ENCODE assay signal across 12 cellular contexts in genomic region chr3:156483002-156483401, GRCh38.
A peak's percentile ranks its signal among the peaks of the same experiment; 100 is the strongest.
DNase-seq lines count a peak whose midpoint lies in the region; ATAC-seq and TF ChIP-seq lines count a peak whose summit lies in the region.
"Had no signal": no experiment of that assay in that cellular context is flagged by ENCODE, and none has a peak within 500 bp of the region (broad histone marks: within the 10 kb centered on the region; RNA-seq: fewer than 3 reads in every experiment).

No MANE protein-coding gene starts in this region.

- H3F3A ChIP-seq in MM.1S (ENCODE audit: insufficient read depth, low read length), result peaks cover 30% of the 10 kb centered on the region

- H3K27me3 Mint-ChIP-seq in activated CD8-positive, alpha-beta T cell treated with anti-CD3 and anti-CD28 coated beads, Interleukin-2, amount 10 ng/mL, durations not matched to agents 7 days and 5 days (ENCODE audit: low read depth), result peaks cover 8% of the 10 kb centered on the region
- no peaks in the 10 kb centered on the region for H3K27me3 Mint-ChIP-seq in activated CD8-positive, alpha-beta T cell treated with anti-CD3 and anti-CD28 coated beads for 36 hours

- no peaks in the 10 kb centered on the region for H4K20me1 ChIP-seq in MM.1S (ENCODE audit: insufficient read depth, low read length)

- no peak overlapping the region for H2AFZ ChIP-seq in MM.1S (ENCODE audit: low read length)

- CTCF ChIA-PET in activated CD8-positive, alpha-beta T cell treated with anti-CD3 and anti-CD28 coated beads, Interleukin-2, amount 10 ng/mL, durations not matched to agents 7 days and 5 days (lab: Charles Lee), result interaction anchor here (0.7 to 10.0 kb wide), 9 partner anchors 8 to 648 kb away, joined by 3 to 99 read pairs (median 5); no protein-coding TSS in a partner anchor
- CTCF ChIA-PET in activated CD8-positive, alpha-beta T cell treated with anti-CD3 and anti-CD28 coated beads for 36 hours (lab: Charles Lee), result interaction anchor here (0.9 to 3.9 kb wide), 6 partner anchors 9 to 332 kb away, joined by 3 to 24 read pairs (median 5); no protein-coding TSS in a partner anchor

- H3K4me1 ChIP-seq in MM.1S (ENCODE audit: low read length) (peaks cover 40% of the 10 kb centered on the region), esophagus muscularis mucosa (peaks cover 4 to 35% (median 31%) of the 10 kb centered on the region in 4 donors), thyroid gland (peaks cover 28 to 37% of the 10 kb centered on the region in 2 donors)

- H3K4me1 Mint-ChIP-seq in activated CD8-positive, alpha-beta T cell treated with anti-CD3 and anti-CD28 coated beads, Interleukin-2, amount 10 ng/mL, durations not matched to agents 7 days and 5 days (ENCODE audit: low read depth), result peaks cover 37% of the 10 kb centered on the region
- H3K4me1 Mint-ChIP-seq in activated CD8-positive, alpha-beta T cell treated with anti-CD3 and anti-CD28 coated beads for 36 hours (ENCODE audit: low read depth), result peaks cover 42% of the 10 kb centered on the region

- H3K36me3 ChIP-seq in MM.1S (replicated peaks; ENCODE audit: insufficient read depth, low read length) (no peaks in the 10 kb centered on the region), esophagus muscularis mucosa (no peaks in the 10 kb centered on the region), thyroid gland (no peaks in the 10 kb centered on the region)

- no peak for TF ChIP-seq POLR2A in esophagus muscularis mucosa (IDR thresholded peaks at IDR 0.05; ENCODE audit: low read depth)
- TF ChIP-seq POLR2A in thyroid gland (IDR thresholded peaks at IDR 0.05), result no peak

- 91% methylated on average over 3 of the region's 3 CpGs for WGBS in esophagus muscularis mucosa
- 90 to 99% methylated on average over 3 of the region's 3 CpGs for WGBS in thyroid gland, 2 donors

- no peak for DNase-seq in activated CD8-positive, alpha-beta T cell treated with anti-CD3 and anti-CD28 coated beads, Interleukin-2, amount 10 ng/mL, durations not matched to agents 7 days and 5 days
- no peak for DNase-seq in activated CD8-positive, alpha-beta T cell treated with anti-CD3 and anti-CD28 coated beads for 36 hours
- no peak for DNase-seq in MM.1S
- DNase-seq in esophagus muscularis mucosa (ENCODE audit: extremely low spot score), result no peak
- DNase-seq in thyroid gland, result no peak
- DNase-seq: activated CD4-positive, alpha-beta T cell treated with anti-CD3 and anti-CD28 coated beads for 1 hour; SHP77 treated with DMSO at 0.1 percent for 48 hours had no signal

- no peak for TF ChIP-seq CTCF in activated CD8-positive, alpha-beta T cell treated with anti-CD3 and anti-CD28 coated beads for 36 hours (IDR thresholded peaks at IDR 0.05)
- TF ChIP-seq CTCF in MM.1S (IDR thresholded peaks at IDR 0.05; ENCODE audit: low read length) (no peak), esophagus muscularis mucosa (IDR thresholded peaks at IDR 0.05) (no peak), thyroid gland (IDR thresholded peaks at IDR 0.05) (no peak)

- H3K4me3 ChIP-seq in MM.1S (ENCODE audit: low read length), result no peak overlapping the region
- no peak overlapping the region for H3K4me3 ChIP-seq in esophagus muscularis mucosa
- H3K4me3 ChIP-seq in thyroid gland (replicated peaks in 1 of 3), result no peak overlapping the region
- H3K4me3 ChIP-seq: mucosa of descending colon had no signal

- no peak for ATAC-seq in activated CD8-positive, alpha-beta T cell treated with anti-CD3 and anti-CD28 coated beads, Interleukin-2, amount 10 ng/mL, durations not matched to agents 7 days and 5 days
- no peak for ATAC-seq in activated CD8-positive, alpha-beta T cell treated with anti-CD3 and anti-CD28 coated beads for 36 hours
- no peak for ATAC-seq in activated CD4-positive, CD25-positive, alpha-beta regulatory T cell treated with anti-CD3 and anti-CD28 coated beads, Interleukin-2, amount 50 U/mL, for 24 hours
- ATAC-seq in GM18858 (IDR thresholded peaks at IDR 0.05; ENCODE audit: unreplicated experiment), result no peak
- no peak for ATAC-seq in HG03432 (IDR thresholded peaks at IDR 0.05; ENCODE audit: unreplicated experiment)

- no peaks in the 10 kb centered on the region for H3K79me2 ChIP-seq in MM.1S (ENCODE audit: low read length)

- no peaks in the 10 kb centered on the region for H3K9me3 ChIP-seq in MM.1S (replicated peaks; ENCODE audit: insufficient read depth, low read length)
- no peaks in the 10 kb centered on the region for H3K9me3 ChIP-seq in esophagus muscularis mucosa
- no peaks in the 10 kb centered on the region for H3K9me3 ChIP-seq in thyroid gland
- H3K9me3 ChIP-seq: mucosa of descending colon had no signal

- H3K9ac ChIP-seq in MM.1S (ENCODE audit: low read length), result no peak overlapping the region

- no peak for TF ChIP-seq EP300 in esophagus muscularis mucosa (IDR thresholded peaks at IDR 0.05)

- H3K27ac ChIP-seq in MM.1S (ENCODE audit: low read length) (peak overlapping the region; percentile 86; the same call in 1 of the 2 replicates), esophagus muscularis mucosa (replicated peaks in 1 of 4) (peak overlapping the region in 3 of 4 donors; percentile 58 to 63 (median 63)), thyroid gland (peak overlapping the region in 2 of 3 donors; percentile 67 to 77)

- H3K27me3 ChIP-seq in MM.1S (replicated peaks; ENCODE audit: insufficient read depth, low read length) (no peaks in the 10 kb centered on the region), esophagus muscularis mucosa (no peaks in the 10 kb centered on the region), thyroid gland (no peaks in the 10 kb centered on the region)

- no peaks in the 10 kb centered on the region for H3K36me3 Mint-ChIP-seq in activated CD8-positive, alpha-beta T cell treated with anti-CD3 and anti-CD28 coated beads, Interleukin-2, amount 10 ng/mL, durations not matched to agents 7 days and 5 days (ENCODE audit: low read depth)
- H3K36me3 Mint-ChIP-seq in activated CD8-positive, alpha-beta T cell treated with anti-CD3 and anti-CD28 coated beads for 36 hours (ENCODE audit: low read depth), result no peaks in the 10 kb centered on the region

- POLR2A ChIA-PET in activated CD8-positive, alpha-beta T cell treated with anti-CD3 and anti-CD28 coated beads, Interleukin-2, amount 10 ng/mL, durations not matched to agents 7 days and 5 days (lab: Charles Lee), result interaction anchor here (0.6 to 1.2 kb wide), 3 partner anchors 27 to 677 kb away, joined by 3 to 5 read pairs (median 3); partner anchors contain the start of gene CCNL1
- POLR2A ChIA-PET in activated CD8-positive, alpha-beta T cell treated with anti-CD3 and anti-CD28 coated beads for 36 hours (lab: Charles Lee), result interaction anchor here (1.0 kb wide), 1 partner anchor 189 kb away, joined by 3 read pairs; no protein-coding TSS in a partner anchor

- no peak overlapping the region for H3K4me3 Mint-ChIP-seq in activated CD8-positive, alpha-beta T cell treated with anti-CD3 and anti-CD28 coated beads, Interleukin-2, amount 10 ng/mL, durations not matched to agents 7 days and 5 days
- no peak overlapping the region for H3K4me3 Mint-ChIP-seq in activated CD8-positive, alpha-beta T cell treated with anti-CD3 and anti-CD28 coated beads for 36 hours

- intact Hi-C loops in activated CD8-positive, alpha-beta T cell treated with anti-CD3 and anti-CD28 coated beads for 36 hours (cut with micrococcal nuclease), result loop anchor here (5.0 kb wide), 1 partner anchor 39 kb away; no protein-coding TSS in a partner anchor
- intact Hi-C loops in esophagus muscularis mucosa (cut with DNase I) (no loop called here), thyroid gland (cut with DNase I) (no loop called here)

- no peaks in the 10 kb centered on the region for H3K9me3 Mint-ChIP-seq in activated CD8-positive, alpha-beta T cell treated with anti-CD3 and anti-CD28 coated beads, Interleukin-2, amount 10 ng/mL, durations not matched to agents 7 days and 5 days (ENCODE audit: insufficient read depth)
- H3K9me3 Mint-ChIP-seq in activated CD8-positive, alpha-beta T cell treated with anti-CD3 and anti-CD28 coated beads for 36 hours, result no peaks in the 10 kb centered on the region
- H3K9me3 Mint-ChIP-seq: activated naive CD4-positive, alpha-beta T cell treated with anti-CD3 and anti-CD28 coated beads for 36 hours had no signal

- H3K4me2 ChIP-seq in MM.1S (ENCODE audit: low read depth, low read length), result peak overlapping the region; percentile 85; the same call in 1 of the 2 replicates

- no peaks in the 10 kb centered on the region for H3K9me2 ChIP-seq in MM.1S (replicated peaks; ENCODE audit: insufficient read depth, low read length)

- H3K27ac Mint-ChIP-seq in activated CD8-positive, alpha-beta T cell treated with anti-CD3 and anti-CD28 coated beads, Interleukin-2, amount 10 ng/mL, durations not matched to agents 7 days and 5 days, result peak overlapping the region; percentile 71
- H3K27ac Mint-ChIP-seq in activated CD8-positive, alpha-beta T cell treated with anti-CD3 and anti-CD28 coated beads for 36 hours, result no peak overlapping the region
